In the genomic region with DNA sequence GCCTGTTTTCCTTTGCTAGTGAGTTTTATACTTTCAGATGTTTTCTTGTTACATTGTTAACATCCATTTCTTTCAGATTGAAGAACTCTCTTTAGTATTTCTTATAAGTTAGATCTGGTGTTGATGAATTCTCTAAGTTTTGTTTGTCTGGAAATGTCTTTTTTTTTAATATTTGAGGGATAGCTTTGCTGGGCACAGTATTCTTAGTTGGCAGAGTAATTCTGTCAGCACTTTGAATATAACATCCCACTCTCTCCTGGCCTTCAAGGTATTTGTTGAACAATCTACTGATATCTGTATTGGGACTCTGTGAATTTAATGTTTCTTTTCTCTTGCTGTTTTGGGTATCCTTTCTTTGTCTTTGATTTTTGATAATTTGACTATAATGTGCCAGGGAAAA, we compare ENCODE assay signal across 28 cellular contexts.
"Had no signal": no experiment of that assay in that cellular context is flagged by ENCODE, and none has a peak within 500 bp of the region (broad histone marks: within the 10 kb centered on the region; RNA-seq: fewer than 3 reads in every experiment).

No MANE protein-coding gene starts in this region.

- H3K27me3 ChIP-seq: stomach, suprapubic skin, testis, thyroid gland, tibial artery, tibial nerve, transverse colon, upper lobe of left lung, upper lobe of right lung, uterus, vagina had no signal

- H3K27me3 Mint-ChIP-seq: stimulated activated memory B cell treated with anti-CD40 and anti-IgM and Interleukin-4, amounts not matched to agents 10 μg/mL and 1 μg/mL and 100 μg/mL, for 72 hours; stimulated activated naive CD8-positive, alpha-beta T cell treated with anti-CD3 and anti-CD28 coated beads, Interleukin-15, amount 100 ng/mL, for 72 hours; type B pancreatic cell had no signal

- H3K4me3 ChIP-seq: stomach, suprapubic skin, testis, thoracic aorta, thyroid gland, tibial artery, tibial nerve, transverse colon, upper lobe of left lung, upper lobe of right lung, uterus, vagina had no signal

- DNase-seq: stimulated activated CD4-positive, alpha-beta T cell treated with anti-CD3 and anti-CD28 coated beads, Interleukin-2, amount 100 ng/mL, for 48 hours; stimulated activated CD4-positive, alpha-beta T cell treated with anti-CD3 and anti-CD28 coated beads, Interleukin-4, amount 100 ng/mL, for 1 hour; stimulated activated CD4-positive, alpha-beta T cell treated with anti-CD3 and anti-CD28 coated beads, Interleukin-4, amount 100 ng/mL, for 24 hours; stimulated activated CD4-positive, alpha-beta T cell treated with anti-CD3 and anti-CD28 coated beads, Interleukin-4, amount 100 ng/mL, for 4 hours; stimulated activated CD8-positive, alpha-beta memory T cell treated with anti-CD3 and anti-CD28 coated beads, Interleukin-4, amount 100 ng/mL, for 48 hours; stimulated activated naive CD4-positive, alpha-beta T cell; stimulated activated naive CD4-positive, alpha-beta T cell treated with Interleukin-2 at 50 U/mL for 16 hours; stimulated activated naive CD8-positive, alpha-beta T cell treated with anti-CD3 and anti-CD28 coated beads, Interleukin-15, amount 100 ng/mL, for 72 hours; stimulated activated naive CD8-positive, alpha-beta T cell treated with anti-CD3 and anti-CD28 coated beads, Interleukin-15, Interleukin-2, amounts not matched to agents 100 U/mL and 50 U/mL, for 24 hours; stomach; substantia nigra; testis; thyroid gland; tibial artery; transverse colon; trophoblast cell; upper lobe of left lung; upper lobe of right lung; uterus had no signal

- H3K4me3 Mint-ChIP-seq: stimulated activated effector memory CD8-positive, alpha-beta T cell treated with anti-CD3 and anti-CD28 coated beads, Interleukin-12 subunit alpha, Interleukin-12 subunit beta, amount 100 ng/mL, for 72 hours; stimulated activated memory B cell treated with anti-CD40 and anti-IgM and Interleukin-4, amounts not matched to agents 10 μg/mL and 1 μg/mL and 100 μg/mL, for 72 hours; stimulated activated naive CD8-positive, alpha-beta T cell treated with anti-CD3 and anti-CD28 coated beads, Interleukin-15, amount 100 ng/mL, for 72 hours; stimulated activated naive CD8-positive, alpha-beta T cell treated with anti-CD3 and anti-CD28 coated beads, Interleukin-15, Interleukin-2, amounts not matched to agents 100 ng/mL and 50 ng/mL, for 24 hours; type B pancreatic cell had no signal

- H3K4me1 Mint-ChIP-seq: stimulated activated effector memory CD8-positive, alpha-beta T cell treated with anti-CD3 and anti-CD28 coated beads, Interleukin-12 subunit alpha, Interleukin-12 subunit beta, amount 100 ng/mL, for 72 hours; stimulated activated naive CD8-positive, alpha-beta T cell treated with anti-CD3 and anti-CD28 coated beads, Interleukin-15, amount 100 ng/mL, for 72 hours had no signal

- H3K9me3 ChIP-seq: testis, thyroid gland had no signal

- H3K27ac Mint-ChIP-seq: stimulated activated effector memory CD8-positive, alpha-beta T cell treated with anti-CD3 and anti-CD28 coated beads, Interleukin-12 subunit alpha, Interleukin-12 subunit beta, amount 100 ng/mL, for 72 hours; stimulated activated memory B cell treated with anti-CD40 and anti-IgM and Interleukin-4, amounts not matched to agents 10 μg/mL and 1 μg/mL and 100 μg/mL, for 72 hours; stimulated activated naive CD8-positive, alpha-beta T cell treated with anti-CD3 and anti-CD28 coated beads, Interleukin-15, amount 100 ng/mL, for 72 hours; stimulated activated naive CD8-positive, alpha-beta T cell treated with anti-CD3 and anti-CD28 coated beads, Interleukin-15, Interleukin-2, amounts not matched to agents 100 ng/mL and 50 ng/mL, for 24 hours; type B pancreatic cell had no signal

- H3K36me3 Mint-ChIP-seq: stimulated activated effector memory CD8-positive, alpha-beta T cell treated with anti-CD3 and anti-CD28 coated beads, Interleukin-12 subunit alpha, Interleukin-12 subunit beta, amount 100 ng/mL, for 72 hours; type B pancreatic cell had no signal

- ATAC-seq: stimulated activated effector memory CD8-positive, alpha-beta T cell treated with anti-CD3 and anti-CD28 coated beads, Interleukin-12 subunit alpha, Interleukin-12 subunit beta, amount 100 ng/mL, for 72 hours; stimulated activated memory B cell treated with anti-CD40 and anti-IgM and Interleukin-4, amounts not matched to agents 10 μg/mL and 1 μg/mL and 100 μg/mL, for 72 hours; stimulated activated naive CD8-positive, alpha-beta T cell treated with anti-CD3 and anti-CD28 coated beads, Interleukin-15, amount 100 ng/mL, for 72 hours; stimulated activated naive CD8-positive, alpha-beta T cell treated with anti-CD3 and anti-CD28 coated beads, Interleukin-15, Interleukin-2, amounts not matched to agents 100 U/mL and 50 U/mL, for 24 hours; upper lobe of right lung had no signal

- H3K4me1 ChIP-seq: stomach, suprapubic skin, testis, thyroid gland, tibial artery, tibial nerve, transverse colon, upper lobe of left lung, upper lobe of right lung, uterus, vagina had no signal

- H3K27ac ChIP-seq: stomach, suprapubic skin, testis, thoracic aorta, thyroid gland, tibial artery, tibial nerve, transverse colon, upper lobe of left lung, upper lobe of right lung, uterus, vagina had no signal

- H3K36me3 ChIP-seq: stomach, suprapubic skin, thoracic aorta, thyroid gland, tibial artery, tibial nerve, transverse colon, upper lobe of left lung, upper lobe of right lung, uterus, vagina had no signal

- FAIRE-seq: urothelium cell line had no signal
